ENCODE assay signal across 15 cellular contexts in the genomic region with DNA sequence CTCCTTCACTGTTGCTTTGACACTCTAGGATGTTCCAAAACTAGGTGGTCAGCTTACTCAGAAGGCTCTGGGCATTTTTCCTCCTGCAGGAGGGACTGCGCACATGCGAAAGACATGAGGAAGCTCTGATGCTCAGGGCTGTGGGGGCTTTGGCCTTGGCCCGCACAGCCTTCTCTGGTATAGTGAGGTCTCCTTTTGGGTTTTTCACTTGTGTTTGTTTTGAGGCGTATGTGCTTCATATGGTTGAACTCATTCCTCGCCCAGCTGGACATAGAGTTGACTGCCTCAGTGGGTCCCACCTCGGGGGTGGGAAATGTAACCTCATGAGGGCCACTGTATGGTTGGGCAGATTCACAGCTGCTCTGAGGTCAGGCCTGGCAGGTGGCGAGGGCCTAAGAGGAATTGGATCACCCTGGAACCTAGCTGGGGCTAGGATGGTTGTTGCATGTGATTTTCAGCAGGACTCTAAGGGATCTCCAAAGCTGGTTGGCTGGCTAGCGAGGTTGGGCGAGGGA.
DNase-seq lines count a peak whose midpoint lies in the region; ATAC-seq and TF ChIP-seq lines count a peak whose summit lies in the region.
"Had no signal": no experiment of that assay in that cellular context is flagged by ENCODE, and none has a peak within 500 bp of the region (broad histone marks: within the 10 kb centered on the region; RNA-seq: fewer than 3 reads in every experiment).

No MANE protein-coding gene starts in this region.

- H3K4me3 ChIP-seq in neutrophil (ENCODE audit: low read depth in 1 of 2, low read length in 1 of 2), result peak overlapping the region; percentile 51 to 53
- H3K4me3 ChIP-seq: cardiac muscle cell, heart left ventricle had no signal

- H3K36me3 ChIP-seq in neutrophil, result no peaks in the 10 kb centered on the region
- H3K36me3 ChIP-seq: cardiac muscle cell, heart left ventricle had no signal

- DNase-seq in CD14-positive monocyte (ENCODE audit: low spot score), result no peak
- no peak for DNase-seq in activated B cell treated with CpG ODN at 0.5 μM for 24 hours
- no peak for DNase-seq in hypothalamus (lab: John Stamatoyannopoulos, UW)
- no peak for DNase-seq in left colon
- DNase-seq in DMS114 treated with DMSO at 0.1 percent for 48 hours (lab: John Stamatoyannopoulos, UW; ENCODE audit: unreplicated experiment), result no peak
- DNase-seq: left ventricle myocardium superior, NCI-H1092, NCI-H510A had no signal

- H3K36me3 Mint-ChIP-seq in CD14-positive monocyte, result peaks cover 23 to 56% of the 10 kb centered on the region in 2 donors
- peaks cover 11% of the 10 kb centered on the region for H3K36me3 Mint-ChIP-seq in activated B cell treated with CpG ODN at 0.5 μM for 24 hours (ENCODE audit: low read depth)

- TF ChIP-seq CTCF in CD14-positive monocyte (IDR thresholded peaks at IDR 0.05) (no peak), activated B cell treated with CpG ODN at 0.5 μM for 24 hours (IDR thresholded peaks at IDR 0.05) (no peak), neutrophil (IDR thresholded peaks at IDR 0.05) (no peak)

- no peaks in the 10 kb centered on the region for H3K9me3 ChIP-seq in neutrophil
- H3K9me3 ChIP-seq: heart left ventricle had no signal

- no peaks in the 10 kb centered on the region for H3K27me3 ChIP-seq in neutrophil
- H3K27me3 ChIP-seq: cardiac muscle cell, heart left ventricle had no signal

- H3K4me3 Mint-ChIP-seq in CD14-positive monocyte (peak overlapping the region; percentile 35 to 79), activated B cell treated with CpG ODN at 0.5 μM for 24 hours (peak overlapping the region; percentile 20)
- H3K4me3 Mint-ChIP-seq: stimulated activated effector memory CD8-positive, alpha-beta T cell treated with anti-CD3 and anti-CD28 coated beads, Interleukin-12 subunit alpha, Interleukin-12 subunit beta, amount 100 ng/mL, for 72 hours had no signal

- ATAC-seq in GM18511 (IDR thresholded peaks at IDR 0.05; ENCODE audit: unreplicated experiment) (peak; percentile 5), activated B cell treated with CpG ODN at 0.5 μM for 24 hours (ENCODE audit: low read depth) (peak; percentile 32), left colon (no peak)
- ATAC-seq: stimulated activated effector memory CD8-positive, alpha-beta T cell treated with anti-CD3 and anti-CD28 coated beads, Interleukin-12 subunit alpha, Interleukin-12 subunit beta, amount 100 ng/mL, for 72 hours had no signal

- H3K27ac ChIP-seq in neutrophil, result peak overlapping the region; percentile 95
- H3K27ac ChIP-seq: cardiac muscle cell, epithelial cell of prostate, parathyroid adenoma had no signal

- H3K4me1 ChIP-seq in neutrophil (ENCODE audit: control insufficient read depth in 1 of 2, insufficient read depth in 1 of 2, low read depth in 1 of 2, low read length in 1 of 2), result peaks cover 91 to 99% of the 10 kb centered on the region in 2 experiments

- intact Hi-C loops in CD14-positive monocyte (cut with micrococcal nuclease), result loop anchor here in 1 of 2 donors (5.0 kb wide), 1 partner anchor 38 kb away; no protein-coding TSS in a partner anchor
- intact Hi-C loops in activated B cell treated with CpG ODN at 0.5 μM for 24 hours (cut with micrococcal nuclease), result loop anchor here (1.0 kb wide), 2 partner anchors 12 kb away; no protein-coding TSS in a partner anchor
- intact Hi-C loops in left colon (cut with DNase I, micrococcal nuclease), result no loop called here

- no peaks in the 10 kb centered on the region for H3K27me3 Mint-ChIP-seq in CD14-positive monocyte (ENCODE audit: low read depth in 3 of 3)
- H3K27me3 Mint-ChIP-seq in activated B cell treated with CpG ODN at 0.5 μM for 24 hours, result no peaks in the 10 kb centered on the region

- H3K9me3 Mint-ChIP-seq in CD14-positive monocyte, result no peaks in the 10 kb centered on the region
- no peaks in the 10 kb centered on the region for H3K9me3 Mint-ChIP-seq in activated B cell treated with CpG ODN at 0.5 μM for 24 hours
- H3K9me3 Mint-ChIP-seq: stimulated activated effector memory CD8-positive, alpha-beta T cell treated with anti-CD3 and anti-CD28 coated beads, Interleukin-12 subunit alpha, Interleukin-12 subunit beta, amount 100 ng/mL, for 72 hours had no signal

- POLR2A ChIA-PET in activated B cell treated with CpG ODN at 0.5 μM for 24 hours (lab: Charles Lee), result interaction anchor here (0.6 to 4.2 kb wide), 8 partner anchors 11 to 182 kb away, joined by 3 to 29 read pairs (median 4); no protein-coding TSS in a partner anchor

- peak overlapping the region; percentile 62 to 88 (median 80) for H3K27ac Mint-ChIP-seq in CD14-positive monocyte
- H3K27ac Mint-ChIP-seq in activated B cell treated with CpG ODN at 0.5 μM for 24 hours, result peak overlapping the region; percentile 67

- H3K4me1 Mint-ChIP-seq in CD14-positive monocyte (peaks cover 74% of the 10 kb centered on the region), activated B cell treated with CpG ODN at 0.5 μM for 24 hours (peaks cover 68% of the 10 kb centered on the region)

- CTCF ChIA-PET in activated B cell treated with CpG ODN at 0.5 μM for 24 hours (lab: Charles Lee), result no interaction called here
